ENCODE assay signal across 1 cellular context in the genomic region with DNA sequence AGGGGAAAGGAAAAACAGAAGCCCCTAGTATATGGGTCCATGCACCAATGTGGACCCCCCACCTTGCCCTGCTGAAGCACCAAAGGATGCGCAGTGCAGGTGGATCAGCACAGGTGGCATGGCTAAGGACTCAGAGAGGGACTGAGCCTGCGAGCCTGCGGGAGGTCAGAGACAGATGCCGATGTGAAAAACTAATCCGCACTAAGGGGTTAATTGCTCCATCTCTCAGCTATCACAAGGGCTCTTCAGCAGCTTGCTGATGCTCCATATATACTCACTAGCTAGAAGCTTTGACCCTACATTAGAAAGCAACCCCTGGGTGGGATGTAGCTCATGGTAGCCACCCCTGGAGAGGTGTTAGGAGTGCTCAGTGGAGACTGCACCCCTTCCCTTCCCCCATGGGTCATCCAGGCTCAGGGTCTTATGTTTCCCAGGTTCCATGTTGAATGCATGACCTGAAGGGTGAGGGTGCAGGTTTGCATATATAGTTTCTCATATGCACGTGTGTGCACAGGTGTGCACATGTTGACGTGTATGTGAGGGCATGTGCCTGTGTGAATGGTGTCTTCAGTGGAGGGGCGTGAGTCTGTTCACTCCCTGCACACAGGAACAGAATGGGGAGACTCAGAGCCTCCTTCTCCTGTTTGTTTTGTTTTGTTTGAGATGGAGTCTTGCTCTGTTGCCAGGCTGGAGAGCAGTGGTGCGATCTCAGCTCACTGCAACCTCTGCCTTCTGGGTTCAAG.
A peak's percentile ranks its signal among the peaks of the same experiment; 100 is the strongest.
TF ChIP-seq lines count a peak whose summit lies in the region.

No MANE protein-coding gene starts in this region.

TF ChIP-seq in HepG2, 621 proteins besides CTCF, POLR2A, EP300 and RAD21:
- no peak for TF ChIP-seq NCOA5 (CRISPR knock-in tag; IDR thresholded peaks at IDR 0.05)
- TF ChIP-seq, protein P1, sequence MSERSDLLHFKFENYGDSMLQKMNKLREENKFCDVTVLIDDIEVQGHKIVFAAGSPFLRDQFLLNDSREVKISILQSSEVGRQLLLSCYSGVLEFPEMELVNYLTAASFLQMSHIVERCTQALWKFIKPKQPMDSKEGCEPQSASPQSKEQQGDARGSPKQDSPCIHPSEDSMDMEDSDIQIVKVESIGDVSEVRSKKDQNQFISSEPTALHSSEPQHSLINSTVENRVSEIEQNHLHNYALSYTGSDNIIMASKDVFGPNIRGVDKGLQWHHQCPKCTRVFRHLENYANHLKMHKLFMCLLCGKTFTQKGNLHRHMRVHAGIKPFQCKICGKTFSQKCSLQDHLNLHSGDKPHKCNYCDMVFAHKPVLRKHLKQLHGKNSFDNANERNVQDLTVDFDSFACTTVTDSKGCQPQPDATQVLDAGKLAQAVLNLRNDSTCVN (CRISPR knock-in tag; IDR thresholded peaks at IDR 0.05; ENCODE audit: borderline replicate concordance), result no peak
- TF ChIP-seq ZNF788 (CRISPR knock-in tag; IDR thresholded peaks at IDR 0.05; ENCODE audit: borderline replicate concordance), result no peak
- TF ChIP-seq NFYC (CRISPR knock-in tag; IDR thresholded peaks at IDR 0.05), result no peak
- no peak for TF ChIP-seq ZSCAN9 (CRISPR knock-in tag; IDR thresholded peaks at IDR 0.05; ENCODE audit: borderline replicate concordance)
- TF ChIP-seq ZNF652 (CRISPR knock-in tag; IDR thresholded peaks at IDR 0.05; ENCODE audit: borderline replicate concordance, low read depth), result peak; percentile 54; the same call in 1 of the 2 replicates
- TF ChIP-seq GFI1 (CRISPR knock-in tag; IDR thresholded peaks at IDR 0.05; ENCODE audit: borderline replicate concordance), result no peak
- peak; percentile 88 for TF ChIP-seq MNT (IDR thresholded peaks at IDR 0.05)
